In genomic region chr1:220786337-220787068, GRCh38 we compare ENCODE assay signal across 8 cellular contexts. TPM values are rescaled to one million over a fixed set of nuclear protein-coding genes. Genes with fewer than 3 reads are reported as not detected.
A peak's percentile ranks its signal among the peaks of the same experiment; 100 is the strongest.
DNase-seq lines count a peak whose midpoint lies in the region; ATAC-seq and TF ChIP-seq lines count a peak whose summit lies in the region.

TSS of gene MTARC1 (plus strand) at chr1:220786913. CDS start at chr1:220786945, 32 bp downstream.

- peak; percentile 64 for ATAC-seq in GM19372 (IDR thresholded peaks at IDR 0.05; ENCODE audit: low read depth, unreplicated experiment)
- peak; percentile 79 for ATAC-seq in HG03571 (IDR thresholded peaks at IDR 0.05; ENCODE audit: unreplicated experiment)
- peak; percentile 71 to 86 (median 79) for ATAC-seq in right lobe of liver

- H3K9me3 Mint-ChIP-seq in activated CD4-positive, alpha-beta T cell treated with anti-CD3 and anti-CD28 coated beads, Interleukin-2, amount 10 ng/mL, durations not matched to agents 7 days and 5 days = no peaks in the 10 kb centered on the region

- no peaks in the 10 kb centered on the region for H3K27me3 ChIP-seq in right lobe of liver
- no peaks in the 10 kb centered on the region for H3K27me3 ChIP-seq in stomach smooth muscle (ENCODE audit: control insufficient read depth in 1 of 2, insufficient read depth in 2 of 2, low read length in 2 of 2)

- H3K4me1 ChIP-seq in right lobe of liver = peaks cover 0 to 57% (median 27%) of the 10 kb centered on the region in 4 donors
- peaks cover 25% of the 10 kb centered on the region for H3K4me1 ChIP-seq in stomach smooth muscle (ENCODE audit: control insufficient read depth, insufficient read depth, low read length)

- WGBS in right lobe of liver (ENCODE audit: insufficient coverage, low coverage, low lambda C conversion rate, missing lambda C conversion rate) = 0% methylated on average over 14 of the region's 56 CpGs

- H3K27ac Mint-ChIP-seq in activated CD4-positive, alpha-beta T cell treated with anti-CD3 and anti-CD28 coated beads, Interleukin-2, amount 10 ng/mL, durations not matched to agents 7 days and 5 days = no peak within 1 kb of the TSS

- H3K36me3 ChIP-seq in right lobe of liver (peaks cover 0 to 27% (median 10%) of the 10 kb centered on the region in 4 donors), stomach smooth muscle (ENCODE audit: control insufficient read depth in 2 of 2, insufficient read depth in 2 of 2, low read length in 2 of 2) (peaks cover 0 to 3% of the 10 kb centered on the region in 2 donors)

- H3K9ac ChIP-seq in stomach smooth muscle (ENCODE audit: low read length in 2 of 2) = peak within 1 kb of the TSS; percentile 30 to 62

- peak; percentile 38 for TF ChIP-seq POLR2A in right lobe of liver (IDR thresholded peaks at IDR 0.05)

- no peaks in the 10 kb centered on the region for H3K9me3 ChIP-seq in right lobe of liver
- no peaks in the 10 kb centered on the region for H3K9me3 ChIP-seq in stomach smooth muscle (ENCODE audit: control insufficient read depth in 2 of 2, low read length in 2 of 2)

- CTCF ChIA-PET in activated CD4-positive, alpha-beta T cell treated with anti-CD3 and anti-CD28 coated beads, Interleukin-2, amount 10 ng/mL, durations not matched to agents 7 days and 5 days (lab: Charles Lee) = no interaction called here

- H3K27ac ChIP-seq in C4-2B (peak within 1 kb of the TSS; percentile 100), right lobe of liver (peak within 1 kb of the TSS; percentile 43 to 92 (median 88)), stomach smooth muscle (ENCODE audit: low read length) (peak within 1 kb of the TSS; percentile 49)

- H3K4me3 ChIP-seq in right lobe of liver = peak within 1 kb of the TSS; percentile 44 to 67 (median 61)
- H3K4me3 ChIP-seq in stomach smooth muscle (ENCODE audit: low read length in 2 of 2) = peak within 1 kb of the TSS; percentile 56 to 81

- no peak within 1 kb of the TSS for H3K4me3 Mint-ChIP-seq in activated CD4-positive, alpha-beta T cell treated with anti-CD3 and anti-CD28 coated beads, Interleukin-2, amount 10 ng/mL, durations not matched to agents 7 days and 5 days

- TF ChIP-seq CTCF in C4-2B (conservative IDR thresholded peaks at IDR 0.05) = peak; percentile 52
- TF ChIP-seq CTCF in right lobe of liver (IDR thresholded peaks at IDR 0.05) = peak in 3 of 4 donors; percentile 10 to 34 (median 30)

- POLR2A ChIA-PET in activated CD4-positive, alpha-beta T cell treated with anti-CD3 and anti-CD28 coated beads, Interleukin-2, amount 10 ng/mL, durations not matched to agents 7 days and 5 days (lab: Charles Lee) = no interaction called here

- intact Hi-C loops in right lobe of liver (cut with DNase I) = no loop called here

- peak; percentile 58 to 78 for DNase-seq in NOMO-1 (lab: John Stamatoyannopoulos, UW; ENCODE audit: unreplicated experiment in 2 of 2)
- peak; percentile 57 for DNase-seq in dermis blood vessel endothelial cell
- peak; percentile 86 to 98 (median 97) for DNase-seq in right lobe of liver
- no peak for DNase-seq in activated CD4-positive, alpha-beta T cell treated with anti-CD3 and anti-CD28 coated beads, Interleukin-2, amount 10 ng/mL, durations not matched to agents 7 days and 5 days

- H3K27me3 Mint-ChIP-seq in activated CD4-positive, alpha-beta T cell treated with anti-CD3 and anti-CD28 coated beads, Interleukin-2, amount 10 ng/mL, durations not matched to agents 7 days and 5 days = peaks cover 60% of the 10 kb centered on the region

- H3K36me3 Mint-ChIP-seq in activated CD4-positive, alpha-beta T cell treated with anti-CD3 and anti-CD28 coated beads, Interleukin-2, amount 10 ng/mL, durations not matched to agents 7 days and 5 days (ENCODE audit: low read depth) = no peaks in the 10 kb centered on the region

- no peaks in the 10 kb centered on the region for H3K4me1 Mint-ChIP-seq in activated CD4-positive, alpha-beta T cell treated with anti-CD3 and anti-CD28 coated beads, Interleukin-2, amount 10 ng/mL, durations not matched to agents 7 days and 5 days

RNA-seq across cellular contexts. Expression of gene MTARC1, which starts in this region (rescaled TPM):
- 1.9 and 3.9 TPM in 2 replicates for total RNA-seq in dermis blood vessel endothelial cell
- total RNA-seq in right lobe of liver = 10 to 100 TPM; 14.5 to 83.6 (median 35.2) TPM
- not detected for total RNA-seq in activated CD4-positive, alpha-beta T cell treated with anti-CD3 and anti-CD28 coated beads, Interleukin-2, amount 10 ng/mL, durations not matched to agents 7 days and 5 days

Comparison
In these comparisons a context has a peak if more than half of its experiments do, and no peak if none do; other contexts are left out.
1. H3K27ac ChIP-seq: peak in every context shown above with its lines; median percentile 100 in C4-2B; 88 in right lobe of liver; 49 in stomach smooth muscle.